In the genomic region with DNA sequence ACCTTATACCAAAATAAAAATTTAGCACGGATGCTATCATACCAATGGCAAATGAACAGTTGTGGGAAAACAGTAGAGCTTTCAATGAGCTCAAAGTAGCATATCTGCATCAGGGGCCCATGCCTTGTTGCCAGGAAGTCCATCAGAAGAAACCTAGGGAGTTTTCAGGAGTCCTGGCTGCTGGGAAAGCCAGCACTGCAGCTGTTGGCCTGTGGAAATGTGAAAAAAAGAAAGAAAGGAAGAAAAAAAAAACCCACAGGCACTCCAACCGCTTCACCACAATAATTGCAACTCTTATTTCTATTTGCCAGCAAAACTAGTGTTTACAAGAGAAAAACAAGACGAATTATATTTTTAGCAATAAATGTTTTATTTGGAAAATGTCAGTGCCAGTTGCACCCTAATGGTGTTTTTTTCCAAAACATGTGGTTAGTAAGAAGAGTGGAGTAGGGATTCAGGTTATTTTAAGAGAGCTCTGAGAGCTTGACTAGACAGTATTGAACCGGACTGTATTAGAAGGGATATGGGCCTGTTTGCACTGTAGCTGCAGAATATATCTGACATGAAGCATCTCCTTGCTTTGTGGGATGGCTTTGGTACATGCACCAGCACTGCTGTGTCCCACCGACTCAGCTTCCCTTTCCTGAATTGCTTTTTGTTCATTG, we compare ENCODE assay signal across 16 cellular contexts.
DNase-seq lines count a peak whose midpoint lies in the region; ATAC-seq and TF ChIP-seq lines count a peak whose summit lies in the region.
"Had no signal": no experiment of that assay in that cellular context is flagged by ENCODE, and none has a peak within 500 bp of the region (broad histone marks: within the 10 kb centered on the region; RNA-seq: fewer than 3 reads in every experiment).

No MANE protein-coding gene starts in this region.

- no peaks in the 10 kb centered on the region for H3K4me1 Mint-ChIP-seq in chondrocyte (ENCODE audit: low read depth)

- intact Hi-C loops in Right ventricle myocardium inferior (cut with DNase I), result no loop called here
- intact Hi-C loops in left ventricle myocardium inferior (cut with micrococcal nuclease), result no loop called here
- intact Hi-C loops in aorta (cut with DNase I), result no loop called here
- intact Hi-C loops in gastrocnemius medialis (cut with DNase I; ENCODE audit: low total_unique reads), result no loop called here

- no peak for DNase-seq in Right ventricle myocardium inferior (ENCODE audit: missing footprints)
- no peak for DNase-seq in right atrium auricular region (ENCODE audit: low spot score)
- DNase-seq in left ventricle myocardium inferior, result peak; percentile 25
- peak; percentile 58 for DNase-seq in osteoblast (ENCODE audit: insufficient read length, low spot score, missing footprints)
- DNase-seq in aorta, result no peak
- no peak for DNase-seq in OCI-M2 (lab: John Stamatoyannopoulos, UW; ENCODE audit: unreplicated experiment)
- no peak for DNase-seq in gastrocnemius medialis
- DNase-seq in chondrocyte (ENCODE audit: low spot score), result no peak
- DNase-seq: CD8-positive, alpha-beta T cell; COR-L47; DMS153; DMS79 treated with DMSO at 0.1 percent for 48 hours; EL; GOT3 had no signal

- H3K36me3 ChIP-seq in right atrium auricular region (no peaks in the 10 kb centered on the region), left ventricle myocardium inferior (no peaks in the 10 kb centered on the region), osteoblast (ENCODE audit: insufficient read depth, low read length) (no peaks in the 10 kb centered on the region), aorta (ENCODE audit: control insufficient read depth in 1 of 2, insufficient read depth in 2 of 2, low read length in 1 of 2) (no peaks in the 10 kb centered on the region), gastrocnemius medialis (no peaks in the 10 kb centered on the region)
- H3K36me3 ChIP-seq: HAP-1 had no signal

- H3K4me3 ChIP-seq in right atrium auricular region, result no peak overlapping the region
- H3K4me3 ChIP-seq in left ventricle myocardium inferior, result no peak overlapping the region
- no peak overlapping the region for H3K4me3 ChIP-seq in osteoblast (ENCODE audit: insufficient read depth, low read length)
- no peak overlapping the region for H3K4me3 ChIP-seq in aorta (ENCODE audit: low read length in 2 of 2)
- H3K4me3 ChIP-seq in gastrocnemius medialis, result no peak overlapping the region
- H3K4me3 ChIP-seq: HAP-1 had no signal

- WGBS in aorta, 2 donors, result 53 to 58% methylated on average over 5 of the region's 5 CpGs

- ATAC-seq in Right ventricle myocardium inferior, result peak; percentile 46
- ATAC-seq in aorta (ENCODE audit: low FRiP score), result peak; percentile 34
- no peak for ATAC-seq in gastrocnemius medialis
- ATAC-seq: CD8-positive, alpha-beta T cell had no signal

- H3K4me2 ChIP-seq in osteoblast (ENCODE audit: insufficient read depth, low read length), result no peak overlapping the region

- H3K27ac Mint-ChIP-seq in chondrocyte (ENCODE audit: unreplicated experiment), result no peak overlapping the region
- H3K27ac Mint-ChIP-seq: CD8-positive, alpha-beta T cell had no signal

- TF ChIP-seq POLR2A in gastrocnemius medialis (IDR thresholded peaks at IDR 0.05), result no peak

- no peak for TF ChIP-seq CTCF in right atrium auricular region (IDR thresholded peaks at IDR 0.05)
- TF ChIP-seq CTCF in left ventricle myocardium inferior (IDR thresholded peaks at IDR 0.05; ENCODE audit: borderline replicate concordance), result no peak
- no peak for TF ChIP-seq CTCF in osteoblast (IDR thresholded peaks at IDR 0.05; ENCODE audit: extremely low read depth, low read depth, low read length)
- TF ChIP-seq CTCF in gastrocnemius medialis (IDR thresholded peaks at IDR 0.05 in 4 of 5, conservative IDR thresholded peaks at IDR 0.05 in 1 of 5), result no peak
- TF ChIP-seq CTCF in chondrocyte (IDR thresholded peaks at IDR 0.05), result no peak

- H3K27me3 ChIP-seq in right atrium auricular region, result no peaks in the 10 kb centered on the region
- H3K27me3 ChIP-seq in left ventricle myocardium inferior (ENCODE audit: low read depth), result no peaks in the 10 kb centered on the region
- H3K27me3 ChIP-seq in osteoblast (ENCODE audit: insufficient read depth, low read length), result no peaks in the 10 kb centered on the region
- peaks cover 0 to 2% of the 10 kb centered on the region in 2 donors for H3K27me3 ChIP-seq in aorta (ENCODE audit: control insufficient read depth in 1 of 2, insufficient read depth in 2 of 2, low read length in 1 of 2)
- no peaks in the 10 kb centered on the region for H3K27me3 ChIP-seq in gastrocnemius medialis

- no peak overlapping the region for H3K4me3 Mint-ChIP-seq in chondrocyte (ENCODE audit: unreplicated experiment)
- H3K4me3 Mint-ChIP-seq: CD14-positive monocyte; CD8-positive, alpha-beta T cell had no signal

- H3K9me3 ChIP-seq in right atrium auricular region (no peaks in the 10 kb centered on the region), left ventricle myocardium inferior (replicated peaks) (no peaks in the 10 kb centered on the region), osteoblast (ENCODE audit: low read depth, low read length) (no peaks in the 10 kb centered on the region), aorta (ENCODE audit: control insufficient read depth, low read length) (no peaks in the 10 kb centered on the region), gastrocnemius medialis (no peaks in the 10 kb centered on the region)
- H3K9me3 ChIP-seq: HAP-1 had no signal

- H3K9me3 Mint-ChIP-seq in chondrocyte (ENCODE audit: low read depth), result peaks cover 2% of the 10 kb centered on the region
- H3K9me3 Mint-ChIP-seq: CD8-positive, alpha-beta T cell had no signal

- in situ Hi-C loops in gastrocnemius medialis (cut with MboI; ENCODE audit: low sequenced_read_pairs in 4 of 4), result no loop called here

- no peaks in the 10 kb centered on the region for H3K36me3 Mint-ChIP-seq in chondrocyte (ENCODE audit: low read depth)
- H3K36me3 Mint-ChIP-seq: CD14-positive monocyte; CD8-positive, alpha-beta T cell had no signal

- no peaks in the 10 kb centered on the region for H3K79me2 ChIP-seq in osteoblast (ENCODE audit: insufficient read depth, low read length)

- no peaks in the 10 kb centered on the region for H4K20me1 ChIP-seq in osteoblast (ENCODE audit: insufficient read depth, low read length)

- peak overlapping the region; percentile 67 for H2AFZ ChIP-seq in osteoblast (ENCODE audit: low read length)

- H3K27ac ChIP-seq in right atrium auricular region, result no peak overlapping the region
- H3K27ac ChIP-seq in left ventricle myocardium inferior (replicated peaks), result no peak overlapping the region
- no peak overlapping the region for H3K27ac ChIP-seq in osteoblast (ENCODE audit: low read depth, low read length)
- H3K27ac ChIP-seq in aorta (ENCODE audit: low read depth in 1 of 2, low read length in 2 of 2), result no peak overlapping the region
- no peak overlapping the region for H3K27ac ChIP-seq in gastrocnemius medialis

- H3K4me1 ChIP-seq in right atrium auricular region, result no peaks in the 10 kb centered on the region
- no peaks in the 10 kb centered on the region for H3K4me1 ChIP-seq in left ventricle myocardium inferior
- peaks cover 24% of the 10 kb centered on the region for H3K4me1 ChIP-seq in osteoblast (ENCODE audit: insufficient read depth, low read length)
- peaks cover 0 to 2% of the 10 kb centered on the region in 2 donors for H3K4me1 ChIP-seq in aorta (ENCODE audit: control insufficient read depth in 1 of 2, insufficient read depth in 2 of 2, low read length in 2 of 2)
- no peaks in the 10 kb centered on the region for H3K4me1 ChIP-seq in gastrocnemius medialis

- H3K27me3 Mint-ChIP-seq in chondrocyte (ENCODE audit: low read depth), result peaks cover 1% of the 10 kb centered on the region

Comparison
In these comparisons a context has a peak if more than half of its experiments do, and no peak if none do; other contexts are left out.
1. DNase-seq: peak in left ventricle myocardium inferior (single experiment) and osteoblast (single experiment); none in Right ventricle myocardium inferior (single experiment), right atrium auricular region (single experiment), aorta (0 of 2), OCI-M2 (single experiment), gastrocnemius medialis (0 of 2) and chondrocyte (single experiment).
2. ATAC-seq: peak in Right ventricle myocardium inferior (single experiment) and aorta (single experiment); none in gastrocnemius medialis (0 of 2).